ENCODE assay signal across 12 cellular contexts in genomic region chr18:61738488-61738887, GRCh38.
DNase-seq lines count a peak whose midpoint lies in the region; ATAC-seq and TF ChIP-seq lines count a peak whose summit lies in the region.
"Had no signal": no experiment of that assay in that cellular context is flagged by ENCODE, and none has a peak within 500 bp of the region (broad histone marks: within the 10 kb centered on the region; RNA-seq: fewer than 3 reads in every experiment).

No MANE protein-coding gene starts in this region.

- no peaks in the 10 kb centered on the region for H4K20me1 ChIP-seq in mammary epithelial cell (ENCODE audit: insufficient read depth, low read length)

- H3K9ac ChIP-seq in mammary epithelial cell (ENCODE audit: insufficient read depth, low read length): no peak overlapping the region

- no peak overlapping the region for H3K27ac ChIP-seq in mammary epithelial cell (ENCODE audit: insufficient read depth, low read depth, low read length)
- H3K27ac ChIP-seq in lung (ENCODE audit: low read depth in 1 of 2, low read length in 1 of 2): peak overlapping the region; percentile 69 to 84
- H3K27ac ChIP-seq: A549 had no signal

- H3K9me3 Mint-ChIP-seq in MCF 10A (ENCODE audit: unreplicated experiment): no peaks in the 10 kb centered on the region
- no peaks in the 10 kb centered on the region for H3K9me3 Mint-ChIP-seq in activated T-cell treated with anti-CD3 and anti-CD28 coated beads, Interleukin-2, amount 50 U/mL, for 72 hours
- H3K9me3 Mint-ChIP-seq: stimulated activated naive CD8-positive, alpha-beta T cell treated with anti-CD3 and anti-CD28 coated beads, Interleukin-15, amount 100 ng/mL, for 72 hours had no signal

- no peaks in the 10 kb centered on the region for H3K79me2 ChIP-seq in mammary epithelial cell (ENCODE audit: insufficient read depth, low read length)

- 83% methylated on average over 3 of the region's 3 CpGs for WGBS in mammary epithelial cell (ENCODE audit: low coverage, missing lambda C conversion rate)
- 58 to 63% methylated on average over 3 of the region's 3 CpGs for WGBS in lung, 2 donors

- H3K9me3 ChIP-seq in mammary epithelial cell (replicated peaks; ENCODE audit: insufficient read depth, low read length): no peaks in the 10 kb centered on the region
- no peaks in the 10 kb centered on the region for H3K9me3 ChIP-seq in lung (ENCODE audit: control insufficient read depth in 2 of 2, insufficient read depth in 1 of 2, low read length in 1 of 2)
- H3K9me3 ChIP-seq: A549 had no signal

- no peak overlapping the region for H3K4me2 ChIP-seq in mammary epithelial cell (ENCODE audit: insufficient read depth, low read depth, low read length)
- H3K4me2 ChIP-seq: A549 had no signal

- dilution Hi-C loops in mammary epithelial cell (cut with HindIII; ENCODE audit: low sequenced_read_pairs): no loop called here

- TF ChIP-seq CTCF in MCF 10A (IDR thresholded peaks at IDR 0.05; ENCODE audit: unreplicated experiment) (no peak), mammary epithelial cell (conservative IDR thresholded peaks at IDR 0.05 in 1 of 2, IDR thresholded peaks at IDR 0.05 in 1 of 2; ENCODE audit: extremely low read depth in 1 of 2, insufficient read depth in 1 of 2, low read depth in 1 of 2, low read length in 2 of 2) (no peak), lung (IDR thresholded peaks at IDR 0.05; ENCODE audit: control extremely low read depth, extremely low read depth) (no peak)

- CTCF ChIA-PET in MCF 10A (lab: Yijun Ruan, JAX) (no interaction called here), mammary epithelial cell (lab: Charles Lee; ENCODE audit: low non-redundant PET) (no interaction called here)

- peak; percentile 31 for ATAC-seq in lung (ENCODE audit: insufficient read depth, low FRiP score)
- ATAC-seq in activated T-cell treated with anti-CD3 and anti-CD28 coated beads, Interleukin-2, amount 50 U/mL, for 72 hours (replicated peaks in 1 of 2): no peak
- ATAC-seq in GM19397 (IDR thresholded peaks at IDR 0.05; ENCODE audit: unreplicated experiment): no peak
- ATAC-seq: A549; stimulated activated naive CD8-positive, alpha-beta T cell treated with anti-CD3 and anti-CD28 coated beads, Interleukin-15, amount 100 ng/mL, for 72 hours had no signal

- no peak overlapping the region for H3K4me3 Mint-ChIP-seq in MCF 10A (ENCODE audit: unreplicated experiment)
- H3K4me3 Mint-ChIP-seq in activated T-cell treated with anti-CD3 and anti-CD28 coated beads, Interleukin-2, amount 50 U/mL, for 72 hours: no peak overlapping the region
- H3K4me3 Mint-ChIP-seq: stimulated activated naive CD8-positive, alpha-beta T cell treated with anti-CD3 and anti-CD28 coated beads, Interleukin-15, amount 100 ng/mL, for 72 hours had no signal

- H3K36me3 Mint-ChIP-seq in MCF 10A (ENCODE audit: insufficient read depth, unreplicated experiment): no peaks in the 10 kb centered on the region
- no peaks in the 10 kb centered on the region for H3K36me3 Mint-ChIP-seq in activated T-cell treated with anti-CD3 and anti-CD28 coated beads, Interleukin-2, amount 50 U/mL, for 72 hours (ENCODE audit: insufficient read depth in 2 of 2)

- H3K27me3 ChIP-seq in mammary epithelial cell (ENCODE audit: insufficient read depth, low read length) (no peaks in the 10 kb centered on the region), lung (ENCODE audit: control insufficient read depth, insufficient read depth) (no peaks in the 10 kb centered on the region)

- H2AFZ ChIP-seq in mammary epithelial cell (ENCODE audit: low read depth, low read length): no peak overlapping the region

- peak; percentile 60 for DNase-seq in MCF 10A (ENCODE audit: unreplicated experiment)
- no peak for DNase-seq in mammary epithelial cell
- peak; percentile 89 to 91 for DNase-seq in dermis microvascular lymphatic vessel endothelial cell (ENCODE audit: low read depth in 2 of 2)
- no peak for DNase-seq in lung (ENCODE audit: low spot score)
- no peak for DNase-seq in activated T-cell treated with anti-CD3 and anti-CD28 coated beads, Interleukin-2, amount 50 U/mL, for 72 hours
- no peak for DNase-seq in DMS53 treated with DMSO at 0.1 percent for 48 hours (lab: John Stamatoyannopoulos, UW; ENCODE audit: unreplicated experiment)
- DNase-seq in DMS153 treated with DMSO at 0.1 percent for 48 hours (lab: John Stamatoyannopoulos, UW; ENCODE audit: unreplicated experiment): no peak
- DNase-seq: cerebellar nuclear complex; NCI-H1417; stimulated activated naive CD8-positive, alpha-beta T cell treated with anti-CD3 and anti-CD28 coated beads, Interleukin-15, amount 100 ng/mL, for 72 hours had no signal

- H3K4me1 ChIP-seq in mammary epithelial cell (ENCODE audit: insufficient read depth, low read length) (no peaks in the 10 kb centered on the region), lung (ENCODE audit: control insufficient read depth in 2 of 2, insufficient read depth in 2 of 2, low read length in 2 of 2) (peaks cover 3 to 27% of the 10 kb centered on the region in 2 donors)
- H3K4me1 ChIP-seq: A549 had no signal

- in situ Hi-C loops in mammary epithelial cell (cut with MboI; ENCODE audit: low sequenced_read_pairs in 2 of 2): no loop called here

- peaks cover 12% of the 10 kb centered on the region for H3K4me1 Mint-ChIP-seq in MCF 10A (ENCODE audit: insufficient read depth, unreplicated experiment)
- no peaks in the 10 kb centered on the region for H3K4me1 Mint-ChIP-seq in activated T-cell treated with anti-CD3 and anti-CD28 coated beads, Interleukin-2, amount 50 U/mL, for 72 hours (ENCODE audit: low read depth)
- H3K4me1 Mint-ChIP-seq: stimulated activated naive CD8-positive, alpha-beta T cell treated with anti-CD3 and anti-CD28 coated beads, Interleukin-15, amount 100 ng/mL, for 72 hours had no signal

- H3K4me3 ChIP-seq in mammary epithelial cell (replicated peaks in 1 of 3; ENCODE audit: insufficient read depth in 1 of 3, low read depth in 2 of 3, low read length in 3 of 3): no peak overlapping the region
- H3K4me3 ChIP-seq in lung: no peak overlapping the region
- H3K4me3 ChIP-seq: A549 had no signal

- H3K27me3 Mint-ChIP-seq in MCF 10A (ENCODE audit: insufficient read depth, unreplicated experiment): no peaks in the 10 kb centered on the region
- H3K27me3 Mint-ChIP-seq in activated T-cell treated with anti-CD3 and anti-CD28 coated beads, Interleukin-2, amount 50 U/mL, for 72 hours (ENCODE audit: low read depth): peaks cover 13% of the 10 kb centered on the region

- no peaks in the 10 kb centered on the region for H3K36me3 ChIP-seq in mammary epithelial cell (ENCODE audit: insufficient read depth, low read length)
- no peaks in the 10 kb centered on the region for H3K36me3 ChIP-seq in lung (ENCODE audit: control insufficient read depth in 2 of 2, insufficient read depth in 2 of 2, low read length in 2 of 2)

- POLR2A ChIA-PET in MCF 10A (lab: Yijun Ruan, JAX): no interaction called here

- intact Hi-C loops in MCF 10A (cut with micrococcal nuclease) (no loop called here), mammary epithelial cell (cut with micrococcal nuclease) (loop anchor here (10.0 kb wide), 1 partner anchor 56 kb away; no protein-coding TSS in a partner anchor)

- no TSS peak for BruUV-seq in MCF 10A (replicated peaks; lab: Mats Ljungman, UMichigan)
- BruUV-seq in mammary epithelial cell (replicated peaks; lab: Mats Ljungman, UMichigan): no TSS peak

- H3K27ac Mint-ChIP-seq in MCF 10A (ENCODE audit: low read depth, unreplicated experiment): peak overlapping the region; percentile 79
- no peak overlapping the region for H3K27ac Mint-ChIP-seq in activated T-cell treated with anti-CD3 and anti-CD28 coated beads, Interleukin-2, amount 50 U/mL, for 72 hours
- H3K27ac Mint-ChIP-seq: stimulated activated naive CD8-positive, alpha-beta T cell treated with anti-CD3 and anti-CD28 coated beads, Interleukin-15, amount 100 ng/mL, for 72 hours had no signal

Comparison
In these comparisons a context has a peak if more than half of its experiments do, and no peak if none do; other contexts are left out.
1. DNase-seq: peak in MCF 10A (single experiment) and dermis microvascular lymphatic vessel endothelial cell (2 of 2); none in mammary epithelial cell (single experiment), lung (single experiment), activated T-cell treated with anti-CD3 and anti-CD28 coated beads, Interleukin-2, amount 50 U/mL, for 72 hours (0 of 2), DMS53 treated with DMSO at 0.1 percent for 48 hours (single experiment) and DMS153 treated with DMSO at 0.1 percent for 48 hours (single experiment).